2 cellular contexts compared by ENCODE assay signal in the genomic region with DNA sequence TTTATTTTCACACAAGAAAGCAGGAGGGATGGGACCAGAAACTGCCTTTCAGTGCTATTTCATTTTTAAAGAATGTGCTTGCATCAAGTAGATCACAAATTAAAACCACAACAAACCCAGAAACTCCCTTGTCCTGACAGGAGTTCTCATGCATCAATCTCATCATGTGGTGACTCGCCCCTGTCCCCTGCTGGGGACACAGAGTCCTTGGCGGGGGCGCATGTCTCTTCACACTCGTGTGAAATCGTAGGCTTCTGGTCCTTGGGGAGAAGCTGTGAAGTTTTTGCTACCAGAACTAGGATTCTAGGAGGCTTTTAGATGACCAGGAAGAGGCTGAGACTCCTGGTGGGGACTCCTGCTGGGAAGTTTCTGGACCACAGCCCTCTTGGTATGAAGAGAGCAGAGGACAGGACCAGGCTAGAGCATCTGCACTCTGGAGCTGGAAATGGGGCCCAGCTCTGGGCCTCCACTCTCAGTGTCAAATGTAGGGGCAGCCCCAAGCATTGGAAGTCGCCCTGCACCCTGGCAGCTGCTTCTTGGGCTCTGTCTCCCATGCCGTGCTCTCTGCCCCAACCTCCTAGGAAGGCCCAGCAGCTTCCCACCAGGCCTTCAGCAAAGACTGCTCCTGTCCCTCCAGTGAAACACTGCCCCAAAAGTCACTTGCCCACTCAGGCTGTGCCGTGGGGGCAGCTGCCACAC.
A peak's percentile ranks its signal among the peaks of the same experiment; 100 is the strongest.
TF ChIP-seq lines count a peak whose summit lies in the region.

No MANE protein-coding gene starts in this region.

TF ChIP-seq in HEK293, 187 proteins besides CTCF, POLR2A, EP300 and RAD21 (continues in another document):
- TF ChIP-seq ZBTB17 (tag by site-specific recombination; IDR thresholded peaks at IDR 0.05) = 0 out of 2 replicates have a peak, but pooled peaks have one; percentile 31
- TF ChIP-seq, protein P1, sequence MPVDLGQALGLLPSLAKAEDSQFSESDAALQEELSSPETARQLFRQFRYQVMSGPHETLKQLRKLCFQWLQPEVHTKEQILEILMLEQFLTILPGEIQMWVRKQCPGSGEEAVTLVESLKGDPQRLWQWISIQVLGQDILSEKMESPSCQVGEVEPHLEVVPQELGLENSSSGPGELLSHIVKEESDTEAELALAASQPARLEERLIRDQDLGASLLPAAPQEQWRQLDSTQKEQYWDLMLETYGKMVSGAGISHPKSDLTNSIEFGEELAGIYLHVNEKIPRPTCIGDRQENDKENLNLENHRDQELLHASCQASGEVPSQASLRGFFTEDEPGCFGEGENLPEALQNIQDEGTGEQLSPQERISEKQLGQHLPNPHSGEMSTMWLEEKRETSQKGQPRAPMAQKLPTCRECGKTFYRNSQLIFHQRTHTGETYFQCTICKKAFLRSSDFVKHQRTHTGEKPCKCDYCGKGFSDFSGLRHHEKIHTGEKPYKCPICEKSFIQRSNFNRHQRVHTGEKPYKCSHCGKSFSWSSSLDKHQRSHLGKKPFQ (tag by site-specific recombination; IDR thresholded peaks at IDR 0.05) = peak; percentile 30; the same call in 1 of the 2 replicates
- 0 out of 2 replicates have a peak, but pooled peaks have one; percentile 53 for TF ChIP-seq ZBTB20 (tag by site-specific recombination; IDR thresholded peaks at IDR 0.05)
- TF ChIP-seq ZNF629 (tag by site-specific recombination; IDR thresholded peaks at IDR 0.05) = peak; percentile 39; the same call in 1 of the 2 replicates
- TF ChIP-seq ZNF561 (tag by site-specific recombination; IDR thresholded peaks at IDR 0.05; ENCODE audit: borderline replicate concordance) = peak; percentile 59; the same call in 1 of the 2 replicates
- no peak for TF ChIP-seq ZNF366 (tag by site-specific recombination; conservative IDR thresholded peaks at IDR 0.05)
- TF ChIP-seq, protein P2, sequence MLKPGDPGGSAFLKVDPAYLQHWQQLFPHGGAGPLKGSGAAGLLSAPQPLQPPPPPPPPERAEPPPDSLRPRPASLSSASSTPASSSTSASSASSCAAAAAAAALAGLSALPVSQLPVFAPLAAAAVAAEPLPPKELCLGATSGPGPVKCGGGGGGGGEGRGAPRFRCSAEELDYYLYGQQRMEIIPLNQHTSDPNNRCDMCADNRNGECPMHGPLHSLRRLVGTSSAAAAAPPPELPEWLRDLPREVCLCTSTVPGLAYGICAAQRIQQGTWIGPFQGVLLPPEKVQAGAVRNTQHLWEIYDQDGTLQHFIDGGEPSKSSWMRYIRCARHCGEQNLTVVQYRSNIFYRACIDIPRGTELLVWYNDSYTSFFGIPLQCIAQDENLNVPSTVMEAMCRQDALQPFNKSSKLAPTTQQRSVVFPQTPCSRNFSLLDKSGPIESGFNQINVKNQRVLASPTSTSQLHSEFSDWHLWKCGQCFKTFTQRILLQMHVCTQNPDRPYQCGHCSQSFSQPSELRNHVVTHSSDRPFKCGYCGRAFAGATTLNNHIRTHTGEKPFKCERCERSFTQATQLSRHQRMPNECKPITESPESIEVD (tag by site-specific recombination; IDR thresholded peaks at IDR 0.05) = peak; percentile 34; the same call in 1 of the 2 replicates
- peak; percentile 88 for TF ChIP-seq ZIC2 (tag by site-specific recombination; IDR thresholded peaks at IDR 0.05)
- TF ChIP-seq REPIN1 (tag by site-specific recombination; IDR thresholded peaks at IDR 0.05; ENCODE audit: low read depth) = no peak
- TF ChIP-seq, protein P3, sequence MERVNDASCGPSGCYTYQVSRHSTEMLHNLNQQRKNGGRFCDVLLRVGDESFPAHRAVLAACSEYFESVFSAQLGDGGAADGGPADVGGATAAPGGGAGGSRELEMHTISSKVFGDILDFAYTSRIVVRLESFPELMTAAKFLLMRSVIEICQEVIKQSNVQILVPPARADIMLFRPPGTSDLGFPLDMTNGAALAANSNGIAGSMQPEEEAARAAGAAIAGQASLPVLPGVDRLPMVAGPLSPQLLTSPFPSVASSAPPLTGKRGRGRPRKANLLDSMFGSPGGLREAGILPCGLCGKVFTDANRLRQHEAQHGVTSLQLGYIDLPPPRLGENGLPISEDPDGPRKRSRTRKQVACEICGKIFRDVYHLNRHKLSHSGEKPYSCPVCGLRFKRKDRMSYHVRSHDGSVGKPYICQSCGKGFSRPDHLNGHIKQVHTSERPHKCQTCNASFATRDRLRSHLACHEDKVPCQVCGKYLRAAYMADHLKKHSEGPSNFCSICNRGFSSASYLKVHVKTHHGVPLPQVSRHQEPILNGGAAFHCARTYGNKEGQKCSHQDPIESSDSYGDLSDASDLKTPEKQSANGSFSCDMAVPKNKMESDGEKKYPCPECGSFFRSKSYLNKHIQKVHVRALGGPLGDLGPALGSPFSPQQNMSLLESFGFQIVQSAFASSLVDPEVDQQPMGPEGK (tag by site-specific recombination; IDR thresholded peaks at IDR 0.05) = peak; percentile 56
- 0 out of 2 replicates have a peak, but pooled peaks have one; percentile 41 for TF ChIP-seq ZNF660 (tag by site-specific recombination; IDR thresholded peaks at IDR 0.05)
- TF ChIP-seq, protein P4, sequence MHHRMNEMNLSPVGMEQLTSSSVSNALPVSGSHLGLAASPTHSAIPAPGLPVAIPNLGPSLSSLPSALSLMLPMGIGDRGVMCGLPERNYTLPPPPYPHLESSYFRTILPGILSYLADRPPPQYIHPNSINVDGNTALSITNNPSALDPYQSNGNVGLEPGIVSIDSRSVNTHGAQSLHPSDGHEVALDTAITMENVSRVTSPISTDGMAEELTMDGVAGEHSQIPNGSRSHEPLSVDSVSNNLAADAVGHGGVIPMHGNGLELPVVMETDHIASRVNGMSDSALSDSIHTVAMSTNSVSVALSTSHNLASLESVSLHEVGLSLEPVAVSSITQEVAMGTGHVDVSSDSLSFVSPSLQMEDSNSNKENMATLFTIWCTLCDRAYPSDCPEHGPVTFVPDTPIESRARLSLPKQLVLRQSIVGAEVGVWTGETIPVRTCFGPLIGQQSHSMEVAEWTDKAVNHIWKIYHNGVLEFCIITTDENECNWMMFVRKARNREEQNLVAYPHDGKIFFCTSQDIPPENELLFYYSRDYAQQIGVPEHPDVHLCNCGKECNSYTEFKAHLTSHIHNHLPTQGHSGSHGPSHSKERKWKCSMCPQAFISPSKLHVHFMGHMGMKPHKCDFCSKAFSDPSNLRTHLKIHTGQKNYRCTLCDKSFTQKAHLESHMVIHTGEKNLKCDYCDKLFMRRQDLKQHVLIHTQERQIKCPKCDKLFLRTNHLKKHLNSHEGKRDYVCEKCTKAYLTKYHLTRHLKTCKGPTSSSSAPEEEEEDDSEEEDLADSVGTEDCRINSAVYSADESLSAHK (tag by site-specific recombination; IDR thresholded peaks at IDR 0.05) = peak; percentile 83
- no peak for TF ChIP-seq ZNF792 (tag by site-specific recombination; IDR thresholded peaks at IDR 0.05)
- 0 out of 2 replicates have a peak, but pooled peaks have one; percentile 25 for TF ChIP-seq KLF10 (tag by site-specific recombination; IDR thresholded peaks at IDR 0.05)
- TF ChIP-seq WT1 (tag by site-specific recombination; IDR thresholded peaks at IDR 0.05) = peak; percentile 69
- no peak for TF ChIP-seq ZNF132 (tag by site-specific recombination; IDR thresholded peaks at IDR 0.05; ENCODE audit: borderline replicate concordance)

TF ChIP-seq in GM12878, 131 proteins besides CTCF, POLR2A, EP300 and RAD21 (continues in another document):
- TF ChIP-seq, protein P5, sequence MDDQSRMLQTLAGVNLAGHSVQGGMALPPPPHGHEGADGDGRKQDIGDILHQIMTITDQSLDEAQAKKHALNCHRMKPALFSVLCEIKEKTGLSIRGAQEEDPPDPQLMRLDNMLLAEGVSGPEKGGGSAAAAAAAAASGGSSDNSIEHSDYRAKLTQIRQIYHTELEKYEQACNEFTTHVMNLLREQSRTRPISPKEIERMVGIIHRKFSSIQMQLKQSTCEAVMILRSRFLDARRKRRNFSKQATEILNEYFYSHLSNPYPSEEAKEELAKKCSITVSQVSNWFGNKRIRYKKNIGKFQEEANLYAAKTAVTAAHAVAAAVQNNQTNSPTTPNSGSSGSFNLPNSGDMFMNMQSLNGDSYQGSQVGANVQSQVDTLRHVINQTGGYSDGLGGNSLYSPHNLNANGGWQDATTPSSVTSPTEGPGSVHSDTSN (IDR thresholded peaks at IDR 0.05; ENCODE audit: insufficient replicate concordance, low read depth, low read length) = peak; percentile 65
- peak; percentile 88 for TF ChIP-seq MEF2B (IDR thresholded peaks at IDR 0.05; ENCODE audit: partially characterized antibody, poor library complexity, severe bottlenecking)
- TF ChIP-seq, protein P6, sequence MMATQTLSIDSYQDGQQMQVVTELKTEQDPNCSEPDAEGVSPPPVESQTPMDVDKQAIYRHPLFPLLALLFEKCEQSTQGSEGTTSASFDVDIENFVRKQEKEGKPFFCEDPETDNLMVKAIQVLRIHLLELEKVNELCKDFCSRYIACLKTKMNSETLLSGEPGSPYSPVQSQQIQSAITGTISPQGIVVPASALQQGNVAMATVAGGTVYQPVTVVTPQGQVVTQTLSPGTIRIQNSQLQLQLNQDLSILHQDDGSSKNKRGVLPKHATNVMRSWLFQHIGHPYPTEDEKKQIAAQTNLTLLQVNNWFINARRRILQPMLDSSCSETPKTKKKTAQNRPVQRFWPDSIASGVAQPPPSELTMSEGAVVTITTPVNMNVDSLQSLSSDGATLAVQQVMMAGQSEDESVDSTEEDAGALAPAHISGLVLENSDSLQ (IDR thresholded peaks at IDR 0.05) = peak; percentile 66
- no peak for TF ChIP-seq TCF3 (IDR thresholded peaks at IDR 0.05; ENCODE audit: borderline replicate concordance, insufficient read depth, low read depth, low read length)
- TF ChIP-seq BHLHE40 (IDR thresholded peaks at IDR 0.05; ENCODE audit: borderline replicate concordance in 1 of 2, low read depth in 2 of 2, low read length in 1 of 2) = peak in 1 of 2 experiments; percentile 30; a peak in 1 of 4 replicates
- TF ChIP-seq, protein P7, sequence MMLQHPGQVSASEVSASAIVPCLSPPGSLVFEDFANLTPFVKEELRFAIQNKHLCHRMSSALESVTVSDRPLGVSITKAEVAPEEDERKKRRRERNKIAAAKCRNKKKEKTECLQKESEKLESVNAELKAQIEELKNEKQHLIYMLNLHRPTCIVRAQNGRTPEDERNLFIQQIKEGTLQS (IDR thresholded peaks at IDR 0.05; ENCODE audit: borderline replicate concordance, extremely low read depth, low read depth, low read length) = no peak
- peak; percentile 36 to 47; a peak in 2 of 4 replicates for TF ChIP-seq IKZF2 (IDR thresholded peaks at IDR 0.05)
- no peak for TF ChIP-seq STAT3 (IDR thresholded peaks at IDR 0.05; ENCODE audit: low read depth, low read length)
- TF ChIP-seq IKZF1 (conservative IDR thresholded peaks at IDR 0.05) = peak; percentile 48; the same call in 1 of the 2 replicates
- peak; percentile 27; the same call in 1 of the 2 replicates for TF ChIP-seq ATF7 (IDR thresholded peaks at IDR 0.05; ENCODE audit: low read depth)
- 0 out of 2 replicates have a peak, but pooled peaks have one; percentile 7 for TF ChIP-seq SMC3 (IDR thresholded peaks at IDR 0.05; ENCODE audit: borderline replicate concordance, low read length)
- TF ChIP-seq, protein P8, sequence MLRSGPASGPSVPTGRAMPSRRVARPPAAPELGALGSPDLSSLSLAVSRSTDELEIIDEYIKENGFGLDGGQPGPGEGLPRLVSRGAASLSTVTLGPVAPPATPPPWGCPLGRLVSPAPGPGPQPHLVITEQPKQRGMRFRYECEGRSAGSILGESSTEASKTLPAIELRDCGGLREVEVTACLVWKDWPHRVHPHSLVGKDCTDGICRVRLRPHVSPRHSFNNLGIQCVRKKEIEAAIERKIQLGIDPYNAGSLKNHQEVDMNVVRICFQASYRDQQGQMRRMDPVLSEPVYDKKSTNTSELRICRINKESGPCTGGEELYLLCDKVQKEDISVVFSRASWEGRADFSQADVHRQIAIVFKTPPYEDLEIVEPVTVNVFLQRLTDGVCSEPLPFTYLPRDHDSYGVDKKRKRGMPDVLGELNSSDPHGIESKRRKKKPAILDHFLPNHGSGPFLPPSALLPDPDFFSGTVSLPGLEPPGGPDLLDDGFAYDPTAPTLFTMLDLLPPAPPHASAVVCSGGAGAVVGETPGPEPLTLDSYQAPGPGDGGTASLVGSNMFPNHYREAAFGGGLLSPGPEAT (IDR thresholded peaks at IDR 0.05; ENCODE audit: low read depth) = peak; percentile 62; the same call in 1 of the 2 replicates
- TF ChIP-seq IRF4 (IDR thresholded peaks at IDR 0.05; ENCODE audit: low read depth, low read length) = no peak
- TF ChIP-seq CHD2 (IDR thresholded peaks at IDR 0.05; ENCODE audit: borderline replicate concordance, low read depth, low read length) = 0 out of 2 replicates have a peak, but pooled peaks have one; percentile 39
- 0 out of 2 replicates have a peak, but pooled peaks have one; percentile 42 for TF ChIP-seq MTA2 (IDR thresholded peaks at IDR 0.05; ENCODE audit: low read depth)
- 0 out of 2 replicates have a peak, but pooled peaks have one; percentile 17 for TF ChIP-seq NR2F1 (conservative IDR thresholded peaks at IDR 0.05)
- TF ChIP-seq SMARCA5 (IDR thresholded peaks at IDR 0.05) = peak; percentile 82; the same call in 1 of the 2 replicates
- TF ChIP-seq, protein P9, sequence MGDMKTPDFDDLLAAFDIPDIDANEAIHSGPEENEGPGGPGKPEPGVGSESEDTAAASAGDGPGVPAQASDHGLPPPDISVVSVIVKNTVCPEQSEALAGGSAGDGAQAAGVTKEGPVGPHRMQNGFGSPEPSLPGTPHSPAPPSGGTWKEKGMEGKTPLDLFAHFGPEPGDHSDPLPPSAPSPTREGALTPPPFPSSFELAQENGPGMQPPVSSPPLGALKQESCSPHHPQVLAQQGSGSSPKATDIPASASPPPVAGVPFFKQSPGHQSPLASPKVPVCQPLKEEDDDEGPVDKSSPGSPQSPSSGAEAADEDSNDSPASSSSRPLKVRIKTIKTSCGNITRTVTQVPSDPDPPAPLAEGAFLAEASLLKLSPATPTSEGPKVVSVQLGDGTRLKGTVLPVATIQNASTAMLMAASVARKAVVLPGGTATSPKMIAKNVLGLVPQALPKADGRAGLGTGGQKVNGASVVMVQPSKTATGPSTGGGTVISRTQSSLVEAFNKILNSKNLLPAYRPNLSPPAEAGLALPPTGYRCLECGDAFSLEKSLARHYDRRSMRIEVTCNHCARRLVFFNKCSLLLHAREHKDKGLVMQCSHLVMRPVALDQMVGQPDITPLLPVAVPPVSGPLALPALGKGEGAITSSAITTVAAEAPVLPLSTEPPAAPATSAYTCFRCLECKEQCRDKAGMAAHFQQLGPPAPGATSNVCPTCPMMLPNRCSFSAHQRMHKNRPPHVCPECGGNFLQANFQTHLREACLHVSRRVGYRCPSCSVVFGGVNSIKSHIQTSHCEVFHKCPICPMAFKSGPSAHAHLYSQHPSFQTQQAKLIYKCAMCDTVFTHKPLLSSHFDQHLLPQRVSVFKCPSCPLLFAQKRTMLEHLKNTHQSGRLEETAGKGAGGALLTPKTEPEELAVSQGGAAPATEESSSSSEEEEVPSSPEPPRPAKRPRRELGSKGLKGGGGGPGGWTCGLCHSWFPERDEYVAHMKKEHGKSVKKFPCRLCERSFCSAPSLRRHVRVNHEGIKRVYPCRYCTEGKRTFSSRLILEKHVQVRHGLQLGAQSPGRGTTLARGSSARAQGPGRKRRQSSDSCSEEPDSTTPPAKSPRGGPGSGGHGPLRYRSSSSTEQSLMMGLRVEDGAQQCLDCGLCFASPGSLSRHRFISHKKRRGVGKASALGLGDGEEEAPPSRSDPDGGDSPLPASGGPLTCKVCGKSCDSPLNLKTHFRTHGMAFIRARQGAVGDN (IDR thresholded peaks at IDR 0.05) = 0 out of 2 replicates have a peak, but pooled peaks have one; percentile 63
- no peak for TF ChIP-seq KAT2A (conservative IDR thresholded peaks at IDR 0.05; ENCODE audit: control insufficient read depth, low read depth, low read length)
